1 cellular context compared by ENCODE assay signal in genomic region chr4:102174800-102175199, GRCh38.
TF ChIP-seq lines count a peak whose summit lies in the region.

No MANE protein-coding gene starts in this region.

TF ChIP-seq in SK-N-SH, 30 proteins besides CTCF, POLR2A, EP300 and RAD21 (continued from another document):
- no peak for TF ChIP-seq MAX (IDR thresholded peaks at IDR 0.05; ENCODE audit: low read depth)
- no peak for TF ChIP-seq RXRA (IDR thresholded peaks at IDR 0.05; ENCODE audit: borderline replicate concordance, low read depth)
